ENCODE assay signal across 8 cellular contexts in genomic region chr2:179218848-179219594, GRCh38. TPM values are rescaled to one million over a fixed set of nuclear protein-coding genes. Genes with fewer than 3 reads are reported as not detected.
DNase-seq lines count a peak whose midpoint lies in the region; ATAC-seq and TF ChIP-seq lines count a peak whose summit lies in the region.

No MANE protein-coding gene starts in this region.

- no peak overlapping the region for H2AK5ac ChIP-seq in H9 (ENCODE audit: insufficient read length, low read length)

- H3K4me3 ChIP-seq in body of pancreas: no peak overlapping the region

- peaks cover 2 to 14% (median 12%) of the 10 kb centered on the region in 3 experiments; a peak in 5 of 7 replicates for H3K36me3 Mint-ChIP-seq in H9 (ENCODE audit: insufficient read depth in 1 of 3, low read depth in 3 of 3)
- no peaks in the 10 kb centered on the region for H3K36me3 Mint-ChIP-seq in T-cell

- H3K56ac ChIP-seq in H9 (ENCODE audit: insufficient read length, low read depth, low read length): no peak overlapping the region

- no peak overlapping the region for H2BK5ac ChIP-seq in H9 (ENCODE audit: insufficient read length, low read length)

- H3K9ac ChIP-seq in H9 (ENCODE audit: extremely low read depth, insufficient read length, low read length): no peak overlapping the region

- peak; percentile 56 for DNase-seq in GM10266 (ENCODE audit: extremely low spot score)
- peak; percentile 67 for DNase-seq in H9
- peak; percentile 23 for DNase-seq in NCI-H1092 (lab: John Stamatoyannopoulos, UW)
- DNase-seq in T-cell: peak in 31 of 34 experiments; percentile 1 to 49 (median 18)
- DNase-seq in body of pancreas: peak; percentile 74 to 83 (median 80)
- DNase-seq in iPS-NIHi7 (ENCODE audit: extremely low spot score): peak; percentile 77
- DNase-seq in stimulated activated CD4-positive, alpha-beta T cell treated with anti-CD3 and anti-CD28 coated beads, Interleukin-12 subunit alpha, Interleukin-12 subunit beta, amount 100 ng/mL, for 24 hours (ENCODE audit: low read depth in 2 of 2): peak; percentile 12 to 27
- DNase-seq in GF-D8 (lab: John Stamatoyannopoulos, UW): no peak

- no peaks in the 10 kb centered on the region for H3K4me1 ChIP-seq in H9 (ENCODE audit: insufficient read depth, low read length)
- H3K4me1 ChIP-seq in body of pancreas: peaks cover 7% of the 10 kb centered on the region

- no peak overlapping the region for H4K5ac ChIP-seq in H9 (ENCODE audit: insufficient read length, low read depth, low read length)

- no peak overlapping the region for H3K4me2 ChIP-seq in H9 (ENCODE audit: insufficient read depth, insufficient read length, low read length)

- H2AFZ ChIP-seq in H9 (ENCODE audit: low read length): no peak overlapping the region

- H4K20me1 ChIP-seq in H9 (ENCODE audit: control insufficient read depth, insufficient read depth, insufficient read length): no peaks in the 10 kb centered on the region

- H3K4ac ChIP-seq in H9 (ENCODE audit: low read depth, low read length): no peak overlapping the region

- H2BK12ac ChIP-seq in H9 (ENCODE audit: insufficient read length, low read depth, low read length): no peak overlapping the region

- TF ChIP-seq CTCF in GM10266 (IDR thresholded peaks at IDR 0.05; ENCODE audit: control insufficient read depth, insufficient read depth, low read depth, missing control alignments) (peak; percentile 89), H9 (conservative IDR thresholded peaks at IDR 0.05) (peak; percentile 88), body of pancreas (IDR thresholded peaks at IDR 0.05) (peak; percentile 65 to 84 (median 80))

- no peaks in the 10 kb centered on the region for H3K36me3 ChIP-seq in body of pancreas (replicated peaks in 1 of 2; ENCODE audit: insufficient read depth in 1 of 2, low read depth in 2 of 2)

- CTCF ChIA-PET in T-cell (lab: Charles Lee): interaction anchor here (0.9 to 1.5 kb wide), 4 partner anchors 216 to 223 kb away, joined by 3 to 4 read pairs (median 3); no protein-coding TSS in a partner anchor

- H3K23me2 ChIP-seq in H9 (ENCODE audit: insufficient read length, low read depth, low read length, poor library complexity, severe bottlenecking): no peaks in the 10 kb centered on the region

- H4K91ac ChIP-seq in H9 (ENCODE audit: insufficient read length, low read depth, low read length): no peak overlapping the region

- H3K9me3 Mint-ChIP-seq in H9 (peaks cover 10 to 19% of the 10 kb centered on the region in 2 experiments; a peak in 4 of 5 replicates), T-cell (no peaks in the 10 kb centered on the region)

- H3K9me3 ChIP-seq in H9 (ENCODE audit: control insufficient read depth, low read depth, low read length) (no peaks in the 10 kb centered on the region), body of pancreas (peaks cover 0 to 4% (median 0%) of the 10 kb centered on the region in 3 donors)

- H3K27me3 Mint-ChIP-seq in H9 (ENCODE audit: low read depth) (no peaks in the 10 kb centered on the region; the same call in 1 of the 2 replicates), T-cell (no peaks in the 10 kb centered on the region)

- H3K79me2 ChIP-seq in H9 (ENCODE audit: insufficient read depth, low read length): no peaks in the 10 kb centered on the region

- intact Hi-C loops in body of pancreas (cut with DNase I): no loop called here

- no peak overlapping the region for H3K18ac ChIP-seq in H9 (ENCODE audit: insufficient read length, low read depth, low read length)

- POLR2A ChIA-PET in T-cell (lab: Charles Lee): interaction anchor here in 1 of 2 donors (0.7 kb wide), 1 partner anchor 444 kb away, joined by 4 read pairs; no protein-coding TSS in a partner anchor

- H3K27ac Mint-ChIP-seq in H9 (no peak overlapping the region), T-cell (no peak overlapping the region)

- H2BK120ac ChIP-seq in H9 (ENCODE audit: low read depth, low read length, poor library complexity, severe bottlenecking): no peak overlapping the region

- H2BK20ac ChIP-seq in H9 (ENCODE audit: low read depth, low read length, poor library complexity, severe bottlenecking): no peak overlapping the region

- peak in 2 of 4 experiments; percentile 42 to 53 for ATAC-seq in T-cell (replicated peaks in 1 of 4)
- ATAC-seq in body of pancreas: peak; percentile 82

- H3K23ac ChIP-seq in H9 (ENCODE audit: insufficient read length, low read depth, low read length): no peak overlapping the region

- no peak overlapping the region for H2BK15ac ChIP-seq in H9 (ENCODE audit: low read depth, low read length)

- no peak overlapping the region for H4K8ac ChIP-seq in H9 (replicated peaks; ENCODE audit: insufficient read length, low read depth, low read length)

- H3K14ac ChIP-seq in H9 (ENCODE audit: insufficient read depth, low read length): no peak overlapping the region

- H3K27ac ChIP-seq in H9 (ENCODE audit: insufficient read length, low read depth, low read length): no peak overlapping the region
- H3K27ac ChIP-seq in body of pancreas: no peak overlapping the region

- WGBS in H9 (ENCODE audit: extremely low coverage, insufficient read length, low lambda C conversion rate): no CpG with 5 or more reads among the region's 4 CpGs
- WGBS in body of pancreas, 2 donors: 51% methylated on average over 4 of the region's 4 CpGs

- no peak for TF ChIP-seq POLR2A in body of pancreas (IDR thresholded peaks at IDR 0.05)

- H3K4me1 Mint-ChIP-seq in H9 (peaks cover under 1% of the 10 kb centered on the region in 2 experiments), T-cell (peaks cover 0 to 6% (median 2%) of the 10 kb centered on the region in 3 donors)

- no peaks in the 10 kb centered on the region for H3K27me3 ChIP-seq in H9 (ENCODE audit: insufficient read depth, low read length)
- H3K27me3 ChIP-seq in body of pancreas: no peaks in the 10 kb centered on the region

- H3T11ph ChIP-seq in H9 (ENCODE audit: low read length): no peak overlapping the region

- no peaks in the 10 kb centered on the region for H3K79me1 ChIP-seq in H9 (ENCODE audit: insufficient read depth, low read depth, low read length, poor library complexity, severe bottlenecking)

- no peak overlapping the region for H3K4me3 Mint-ChIP-seq in H9
- H3K4me3 Mint-ChIP-seq in T-cell: no peak overlapping the region

RNA-seq across cellular contexts. Expression of gene SESTD1, which starts 45.6 kb away (rescaled TPM):
- total RNA-seq in H9 (2021) (43.6 and 44.4 TPM in 2 replicates), T-cell (10 to 100 TPM in 2 of 5 donors, 1 to 10 TPM in 3; 4.8 to 13.7 (median 5.5) TPM), body of pancreas (10 to 100 TPM; 13.2 to 24.4 TPM)
